Comparison of ENCODE assay signal across 18 cellular contexts in genomic region chr9:137306546-137307254, GRCh38. TPM values are rescaled to one million over a fixed set of nuclear protein-coding genes. Genes with fewer than 3 reads are reported as not detected.
DNase-seq lines count a peak whose midpoint lies in the region; ATAC-seq and TF ChIP-seq lines count a peak whose summit lies in the region.
"Had no signal": no experiment of that assay in that cellular context is flagged by ENCODE, and none has a peak within 500 bp of the region (broad histone marks: within the 10 kb centered on the region; RNA-seq: fewer than 3 reads in every experiment).

No MANE protein-coding gene starts in this region.

- no peaks in the 10 kb centered on the region for H3K27me3 ChIP-seq in colonic mucosa
- H3K27me3 ChIP-seq in lung (ENCODE audit: control insufficient read depth, insufficient read depth) = no peaks in the 10 kb centered on the region
- no peaks in the 10 kb centered on the region for H3K27me3 ChIP-seq in thyroid gland
- H3K27me3 ChIP-seq: ascending aorta had no signal

- H3K4me3 Mint-ChIP-seq in activated T-helper 17 cell treated with anti-CD3 and anti-CD28 coated beads, Interleukin-2, amount 50 U/mL, for 72 hours = no peak overlapping the region
- H3K4me3 Mint-ChIP-seq: activated B cell treated with CpG ODN at 0.5 μM for 24 hours had no signal

- peaks cover 46% of the 10 kb centered on the region for H3K4me1 ChIP-seq in colonic mucosa
- H3K4me1 ChIP-seq in lung (ENCODE audit: control insufficient read depth in 2 of 2, insufficient read depth in 2 of 2, low read length in 2 of 2) = peaks cover 0 to 47% of the 10 kb centered on the region in 2 donors
- peaks cover 26 to 46% of the 10 kb centered on the region in 2 donors for H3K4me1 ChIP-seq in thyroid gland

- H3K36me3 Mint-ChIP-seq in activated T-helper 17 cell treated with anti-CD3 and anti-CD28 coated beads, Interleukin-2, amount 50 U/mL, for 72 hours (ENCODE audit: low read depth) = no peaks in the 10 kb centered on the region

- 28% methylated on average over 33 to 39 of the region's 39 CpGs for WGBS in lung, 2 donors
- 33 to 35% methylated on average over 2 to 24 of the region's 39 CpGs for WGBS in thyroid gland, 2 donors

- H3K27ac ChIP-seq in colonic mucosa = peak overlapping the region; percentile 98
- H3K27ac ChIP-seq in lung (ENCODE audit: low read depth in 1 of 2, low read length in 1 of 2) = peak overlapping the region; percentile 22 to 86
- peak overlapping the region in 2 of 3 donors; percentile 68 to 71 for H3K27ac ChIP-seq in thyroid gland

- intact Hi-C loops in colonic mucosa (cut with DNase I) = no loop called here
- intact Hi-C loops in thyroid gland (cut with DNase I) = loop anchor here (5.0 kb wide), 1 partner anchor 91 kb away; no protein-coding TSS in a partner anchor

- TF ChIP-seq CTCF in colonic mucosa (IDR thresholded peaks at IDR 0.05) (no peak), lung (IDR thresholded peaks at IDR 0.05; ENCODE audit: control extremely low read depth, extremely low read depth) (no peak), thyroid gland (IDR thresholded peaks at IDR 0.05) (no peak)

- no peaks in the 10 kb centered on the region for H3K36me3 ChIP-seq in colonic mucosa
- H3K36me3 ChIP-seq in lung (ENCODE audit: control insufficient read depth in 2 of 2, insufficient read depth in 2 of 2, low read length in 2 of 2) = no peaks in the 10 kb centered on the region
- no peaks in the 10 kb centered on the region for H3K36me3 ChIP-seq in thyroid gland
- H3K36me3 ChIP-seq: ascending aorta had no signal

- H3K4me3 ChIP-seq in colonic mucosa (peak overlapping the region; percentile 25), lung (no peak overlapping the region), thyroid gland (replicated peaks in 1 of 3) (no peak overlapping the region)
- H3K4me3 ChIP-seq: A549, GM12878 had no signal

- H3K27me3 Mint-ChIP-seq in activated T-helper 17 cell treated with anti-CD3 and anti-CD28 coated beads, Interleukin-2, amount 50 U/mL, for 72 hours = no peaks in the 10 kb centered on the region
- H3K27me3 Mint-ChIP-seq: activated B cell treated with CpG ODN at 0.5 μM for 24 hours had no signal

- no peak overlapping the region for H3K27ac Mint-ChIP-seq in activated T-helper 17 cell treated with anti-CD3 and anti-CD28 coated beads, Interleukin-2, amount 50 U/mL, for 72 hours
- H3K27ac Mint-ChIP-seq: activated B cell treated with CpG ODN at 0.5 μM for 24 hours had no signal

- H3K9ac ChIP-seq in colonic mucosa (ENCODE audit: low read depth in 2 of 2, low read length in 2 of 2) = peak overlapping the region; percentile 78 to 96

- no peaks in the 10 kb centered on the region for H3K4me1 Mint-ChIP-seq in activated T-helper 17 cell treated with anti-CD3 and anti-CD28 coated beads, Interleukin-2, amount 50 U/mL, for 72 hours

- H3K9me3 ChIP-seq in colonic mucosa (no peaks in the 10 kb centered on the region), lung (ENCODE audit: control insufficient read depth in 2 of 2, insufficient read depth in 1 of 2, low read length in 1 of 2) (no peaks in the 10 kb centered on the region), thyroid gland (no peaks in the 10 kb centered on the region)
- H3K9me3 ChIP-seq: A549, ascending aorta had no signal

- no peaks in the 10 kb centered on the region for H3K9me3 Mint-ChIP-seq in activated T-helper 17 cell treated with anti-CD3 and anti-CD28 coated beads, Interleukin-2, amount 50 U/mL, for 72 hours
- H3K9me3 Mint-ChIP-seq: activated B cell treated with CpG ODN at 0.5 μM for 24 hours had no signal

- peak; percentile 30 for DNase-seq in activated CD4-positive, CD25-positive, alpha-beta regulatory T cell treated with anti-CD3 and anti-CD28 coated beads, Interleukin-2, amount 50 U/mL, for 72 hours
- DNase-seq in activated CD4-positive, CD25-positive, alpha-beta regulatory T cell (lab: John Stamatoyannopoulos, UW) = no peak
- DNase-seq in colonic mucosa (peak; percentile 51), lung (ENCODE audit: low spot score) (no peak), thyroid gland (peak in 1 of 2 donors; percentile 52), ureter (ENCODE audit: low spot score) (no peak)
- no peak for DNase-seq in activated CD4-positive, alpha-beta T cell treated with anti-CD3 and anti-CD28 coated beads, Interleukin-2, amount 50 U/mL, for 48 hours
- DNase-seq: activated B cell treated with CpG ODN at 0.5 μM for 24 hours, DMS79, HCEC 1CT, NCI-H1092, NCI-H524 had no signal

- TF ChIP-seq POLR2A in thyroid gland (IDR thresholded peaks at IDR 0.05) = no peak

- ATAC-seq in lung (ENCODE audit: insufficient read depth, low FRiP score) = no peak
- no peak for ATAC-seq in activated T-helper 17 cell treated with anti-CD3 and anti-CD28 coated beads, Interleukin-2, amount 50 U/mL, for 72 hours (replicated peaks)
- ATAC-seq: A549, GM12878 had no signal

RNA-seq across cellular contexts. Expression of gene NRARP, which starts 4.6 kb away (rescaled TPM):
- total RNA-seq in colonic mucosa = 100 to 1,000 TPM; 120 to 178 TPM
- total RNA-seq in lung = 10 to 100 TPM in 1 of 2 donors, 1 to 10 TPM in 1; 5.2 to 10.8 TPM
- 1 to 10 TPM; 2.1 to 6.4 TPM for polyA plus RNA-seq in lung
- total RNA-seq in thyroid gland = 10 to 100 TPM in 1 of 4 donors, 1 to 10 TPM in 3; 1.8 to 10.2 (median 6.8) TPM
- under 1 TPM; 0.66 to 0.86 TPM for total RNA-seq in activated T-helper 17 cell treated with anti-CD3 and anti-CD28 coated beads, Interleukin-2, amount 50 U/mL, for 72 hours
- 7.1 TPM for total RNA-seq in ureter

RNA-seq across cellular contexts. Expression of gene TOR4A, which starts 29.2 kb away (rescaled TPM):
- total RNA-seq in colonic mucosa = 10 to 100 TPM; 57.1 to 63.9 TPM
- total RNA-seq in lung = 10 to 100 TPM; 12.1 to 42.5 TPM
- 10 to 100 TPM in 1 of 2 donors, 1 to 10 TPM in 1; 9.6 to 29.2 TPM for polyA plus RNA-seq in lung
- total RNA-seq in thyroid gland = 10 to 100 TPM; 10.8 to 14.7 (median 12.0) TPM
- 10 to 100 TPM in 1 of 2 donors, 1 to 10 TPM in 1; 4.9 to 11.5 TPM for total RNA-seq in activated T-helper 17 cell treated with anti-CD3 and anti-CD28 coated beads, Interleukin-2, amount 50 U/mL, for 72 hours
- total RNA-seq in ureter = 15.4 TPM

RNA-seq across cellular contexts. Expression of gene NELFB, which starts 51.6 kb away (rescaled TPM):
- total RNA-seq in colonic mucosa (10 to 100 TPM; 62.1 to 87.1 TPM), lung (10 to 100 TPM; 30.4 to 56.2 TPM), thyroid gland (10 to 100 TPM; 29.8 to 39.1 (median 32.4) TPM), ureter (45.2 TPM)
- 10 to 100 TPM; 37.3 to 51.1 TPM for polyA plus RNA-seq in lung
- 10 to 100 TPM; 43.6 to 78.0 TPM for total RNA-seq in activated T-helper 17 cell treated with anti-CD3 and anti-CD28 coated beads, Interleukin-2, amount 50 U/mL, for 72 hours

RNA-seq across cellular contexts. Expression of gene STPG3, which starts 55.6 kb away (rescaled TPM):
- total RNA-seq in colonic mucosa (not detected), lung (not detected), thyroid gland (not detected), ureter (not detected)
- under 1 TPM in 1 of 2 donors, not detected in 1; 0.18 TPM for polyA plus RNA-seq in lung
- not detected for total RNA-seq in activated T-helper 17 cell treated with anti-CD3 and anti-CD28 coated beads, Interleukin-2, amount 50 U/mL, for 72 hours
- total RNA-seq: activated B cell treated with CpG ODN at 0.5 μM for 24 hours, ascending aorta, GM12878, SK-MEL-5, temporal lobe had no signal
- polyA plus RNA-seq: A549, GM12878 had no signal

Comparison
In these comparisons a context has a peak if more than half of its experiments do, and no peak if none do; other contexts are left out.
1. DNase-seq: peak in activated CD4-positive, CD25-positive, alpha-beta regulatory T cell treated with anti-CD3 and anti-CD28 coated beads, Interleukin-2, amount 50 U/mL, for 72 hours (single experiment) and colonic mucosa (single experiment); none in activated CD4-positive, CD25-positive, alpha-beta regulatory T cell (0 of 4), lung (single experiment), activated CD4-positive, alpha-beta T cell treated with anti-CD3 and anti-CD28 coated beads, Interleukin-2, amount 50 U/mL, for 48 hours (0 of 2) and ureter (single experiment).
2. RNA of gene NRARP, which starts 4.6 kb away (total RNA-seq): 120 to 178 TPM in colonic mucosa; 5.2 to 10.8 TPM in lung, 1.8 to 10.2 TPM in thyroid gland, 7.1 TPM in ureter (single experiment) and 0.66 to 0.86 TPM in activated T-helper 17 cell treated with anti-CD3 and anti-CD28 coated beads, Interleukin-2, amount 50 U/mL, for 72 hours; every median in the first group is over 10 times any median in the second.
3. Peak in every context shown above with its lines, with median percentiles within 50 percentile points of each other: H3K27ac ChIP-seq.